ENCODE assay signal across 28 cellular contexts in genomic region chr1:88168126-88168525, GRCh38.
"Had no signal": no experiment of that assay in that cellular context is flagged by ENCODE, and none has a peak within 500 bp of the region (broad histone marks: within the 10 kb centered on the region; RNA-seq: fewer than 3 reads in every experiment).

No MANE protein-coding gene starts in this region.

- H3K9me3 Mint-ChIP-seq: activated CD4-positive, alpha-beta memory T cell treated with anti-CD3 and anti-CD28 coated beads, Interleukin-2, amount 10 ng/mL, durations not matched to agents 7 days and 5 days; activated CD4-positive, alpha-beta T cell treated with anti-CD3 and anti-CD28 coated beads, Interleukin-2, amount 10 ng/mL, durations not matched to agents 24 days and 14 days; activated naive CD4-positive, alpha-beta T cell treated with anti-CD3 and anti-CD28 coated beads, Interleukin-2, amount 10 ng/mL, durations not matched to agents 7 days and 5 days; activated T-cell treated with anti-CD3 and anti-CD28 coated beads, Interleukin-2, amount 50 U/mL, for 24 hours; natural killer cell; stimulated activated memory B cell treated with anti-CD40 and anti-IgM and Interleukin-4, amounts not matched to agents 10 μg/mL and 1 μg/mL and 100 μg/mL, for 72 hours had no signal

- H3K4me3 Mint-ChIP-seq: activated CD4-positive, alpha-beta memory T cell treated with anti-CD3 and anti-CD28 coated beads, Interleukin-2, amount 10 ng/mL, durations not matched to agents 7 days and 5 days; activated CD4-positive, alpha-beta T cell treated with anti-CD3 and anti-CD28 coated beads, Interleukin-2, amount 10 ng/mL, durations not matched to agents 24 days and 14 days; activated naive CD4-positive, alpha-beta T cell treated with anti-CD3 and anti-CD28 coated beads, Interleukin-2, amount 10 ng/mL, durations not matched to agents 7 days and 5 days; activated T-cell treated with anti-CD3 and anti-CD28 coated beads, Interleukin-2, amount 50 U/mL, for 24 hours; natural killer cell; stimulated activated memory B cell treated with anti-CD40 and anti-IgM and Interleukin-4, amounts not matched to agents 10 μg/mL and 1 μg/mL and 100 μg/mL, for 72 hours had no signal

- H3K9me3 ChIP-seq: gastrocnemius medialis, left lung, lower lobe of right lung, right atrium auricular region, stomach, thyroid gland, upper lobe of left lung, vagina had no signal

- H3K36me3 Mint-ChIP-seq: activated naive CD4-positive, alpha-beta T cell treated with anti-CD3 and anti-CD28 coated beads, Interleukin-2, amount 10 ng/mL, durations not matched to agents 7 days and 5 days; natural killer cell; stimulated activated memory B cell treated with anti-CD40 and anti-IgM and Interleukin-4, amounts not matched to agents 10 μg/mL and 1 μg/mL and 100 μg/mL, for 72 hours had no signal

- H3K36me3 ChIP-seq: brain microvascular endothelial cell, gastrocnemius medialis, left lung, lower lobe of right lung, right atrium auricular region, stomach, thyroid gland, upper lobe of left lung, vagina had no signal

- DNase-seq: activated CD4-positive, alpha-beta memory T cell treated with anti-CD3 and anti-CD28 coated beads, Interleukin-2, amount 10 ng/mL, durations not matched to agents 7 days and 5 days; activated CD4-positive, alpha-beta T cell treated with anti-CD3 and anti-CD28 coated beads, Interleukin-2, amount 10 ng/mL, durations not matched to agents 24 days and 14 days; activated CD4-positive, CD25-positive, alpha-beta regulatory T cell treated with anti-CD3 and anti-CD28 coated beads, Interleukin-2, amount 50 U/mL, for 72 hours; activated CD8-positive, alpha-beta memory T cell treated with anti-CD3 and anti-CD28 coated beads, Interleukin-2, amount 50 U/mL, for 48 hours; activated gamma-delta T cell; activated naive CD4-positive, alpha-beta T cell treated with anti-CD3 and anti-CD28 coated beads, Interleukin-2, amount 10 ng/mL, durations not matched to agents 7 days and 5 days; activated T-cell treated with anti-CD3 and anti-CD28 coated beads, Interleukin-2, amount 50 U/mL, for 24 hours; amniotic stem cell; brain microvascular endothelial cell; dorsolateral prefrontal cortex; effector memory CD4-positive, alpha-beta T cell; gastrocnemius medialis; glutamatergic neuron; left lung; lower lobe of right lung; mesenchymal stem cell; natural killer cell; stimulated activated CD4-positive, alpha-beta T cell treated with anti-CD3 and anti-CD28 coated beads, Interleukin-1b, Interleukin-23, amount 100 ng/mL, for 48 hours; stimulated activated CD4-positive, alpha-beta T cell treated with anti-CD3 and anti-CD28 coated beads, Interleukin-4, amount 100 ng/mL, for 4 hours; stimulated activated CD8-positive, alpha-beta memory T cell treated with anti-CD3 and anti-CD28 coated beads, Interleukin-4, amount 100 ng/mL, for 48 hours; stomach; thyroid gland; upper lobe of left lung had no signal

- H3K4me1 ChIP-seq: gastrocnemius medialis, left lung, lower lobe of right lung, right atrium auricular region, stomach, thyroid gland, upper lobe of left lung, vagina had no signal

- H3K27ac ChIP-seq: brain microvascular endothelial cell, coronary artery, dorsolateral prefrontal cortex, gastrocnemius medialis, left lung, lower lobe of right lung, right atrium auricular region, stomach, thyroid gland, upper lobe of left lung, vagina had no signal

- H3K4me2 ChIP-seq: smooth muscle cell had no signal

- H3K27me3 ChIP-seq: brain microvascular endothelial cell, dorsolateral prefrontal cortex, gastrocnemius medialis, left lung, right atrium auricular region, thyroid gland, upper lobe of left lung, vagina had no signal

- H3K4me1 Mint-ChIP-seq: activated CD4-positive, alpha-beta memory T cell treated with anti-CD3 and anti-CD28 coated beads, Interleukin-2, amount 10 ng/mL, durations not matched to agents 7 days and 5 days; activated CD4-positive, alpha-beta T cell treated with anti-CD3 and anti-CD28 coated beads, Interleukin-2, amount 10 ng/mL, durations not matched to agents 24 days and 14 days; activated naive CD4-positive, alpha-beta T cell treated with anti-CD3 and anti-CD28 coated beads, Interleukin-2, amount 10 ng/mL, durations not matched to agents 7 days and 5 days; natural killer cell; stimulated activated memory B cell treated with anti-CD40 and anti-IgM and Interleukin-4, amounts not matched to agents 10 μg/mL and 1 μg/mL and 100 μg/mL, for 72 hours had no signal

- H3K4me3 ChIP-seq: coronary artery, dorsolateral prefrontal cortex, gastrocnemius medialis, left lung, lower lobe of right lung, right atrium auricular region, smooth muscle cell, stomach, thyroid gland, upper lobe of left lung, vagina had no signal

- ATAC-seq: gastrocnemius medialis; left lung; lower lobe of right lung; natural killer cell; stimulated activated memory B cell treated with anti-CD40 and anti-IgM and Interleukin-4, amounts not matched to agents 10 μg/mL and 1 μg/mL and 100 μg/mL, for 72 hours had no signal

- H3K27ac Mint-ChIP-seq: activated CD4-positive, alpha-beta memory T cell treated with anti-CD3 and anti-CD28 coated beads, Interleukin-2, amount 10 ng/mL, durations not matched to agents 7 days and 5 days; activated CD4-positive, alpha-beta T cell treated with anti-CD3 and anti-CD28 coated beads, Interleukin-2, amount 10 ng/mL, durations not matched to agents 24 days and 14 days; activated naive CD4-positive, alpha-beta T cell treated with anti-CD3 and anti-CD28 coated beads, Interleukin-2, amount 10 ng/mL, durations not matched to agents 7 days and 5 days; activated T-cell treated with anti-CD3 and anti-CD28 coated beads, Interleukin-2, amount 50 U/mL, for 24 hours; natural killer cell; stimulated activated memory B cell treated with anti-CD40 and anti-IgM and Interleukin-4, amounts not matched to agents 10 μg/mL and 1 μg/mL and 100 μg/mL, for 72 hours had no signal
